In genomic region chr1:23906731-23907130, GRCh38 we compare ENCODE assay signal across 30 cellular contexts. TPM values are rescaled to one million over a fixed set of nuclear protein-coding genes. Genes with fewer than 3 reads are reported as not detected.
"Had no signal": no experiment of that assay in that cellular context is flagged by ENCODE, and none has a peak within 500 bp of the region (broad histone marks: within the 10 kb centered on the region; RNA-seq: fewer than 3 reads in every experiment).

No MANE protein-coding gene starts in this region.

- H3K27me3 ChIP-seq: vagina had no signal

- H3K36me3 Mint-ChIP-seq: activated naive CD8-positive, alpha-beta T cell treated with anti-CD3 and anti-CD28 coated beads for 36 hours; type B pancreatic cell had no signal

- H3K4me3 ChIP-seq: lower lobe of right lung, prostate gland, thoracic aorta, vagina had no signal

- ATAC-seq: activated T-helper 17 cell treated with anti-CD3 and anti-CD28 coated beads, Interleukin-2, amount 50 U/mL, for 72 hours; left lobe of liver; lower lobe of right lung; naive thymus-derived CD4-positive, alpha-beta T cell had no signal

- H3K27ac ChIP-seq: lower lobe of right lung, prostate gland, thoracic aorta, vagina, VCaP had no signal

- H3K4me3 Mint-ChIP-seq: activated CD4-positive, alpha-beta T cell treated with anti-CD3 and anti-CD28 coated beads, Interleukin-2, amount 10 ng/mL, durations not matched to agents 7 days and 5 days; activated naive CD8-positive, alpha-beta T cell treated with anti-CD3 and anti-CD28 coated beads for 36 hours; activated T-cell treated with anti-CD3 and anti-CD28 coated beads, Interleukin-2, amount 50 U/mL, for 24 hours; activated T-helper 17 cell treated with anti-CD3 and anti-CD28 coated beads, Interleukin-2, amount 50 U/mL, for 72 hours; naive thymus-derived CD4-positive, alpha-beta T cell; type B pancreatic cell had no signal

- H3K27ac Mint-ChIP-seq: activated CD4-positive, alpha-beta T cell treated with anti-CD3 and anti-CD28 coated beads, Interleukin-2, amount 10 ng/mL, durations not matched to agents 7 days and 5 days; activated naive CD8-positive, alpha-beta T cell treated with anti-CD3 and anti-CD28 coated beads for 36 hours; activated T-cell treated with anti-CD3 and anti-CD28 coated beads, Interleukin-2, amount 50 U/mL, for 24 hours; activated T-helper 17 cell treated with anti-CD3 and anti-CD28 coated beads, Interleukin-2, amount 50 U/mL, for 72 hours; type B pancreatic cell had no signal

- FAIRE-seq: astrocyte, kidney had no signal

- H3K9me3 Mint-ChIP-seq: activated CD4-positive, alpha-beta T cell treated with anti-CD3 and anti-CD28 coated beads, Interleukin-2, amount 10 ng/mL, durations not matched to agents 7 days and 5 days; activated naive CD8-positive, alpha-beta T cell treated with anti-CD3 and anti-CD28 coated beads for 36 hours; activated T-cell treated with anti-CD3 and anti-CD28 coated beads, Interleukin-2, amount 50 U/mL, for 24 hours; activated T-helper 17 cell treated with anti-CD3 and anti-CD28 coated beads, Interleukin-2, amount 50 U/mL, for 72 hours; naive thymus-derived CD4-positive, alpha-beta T cell; type B pancreatic cell had no signal

- H3K9me3 ChIP-seq: lower lobe of right lung, prostate gland, thoracic aorta, vagina had no signal

- H3K36me3 ChIP-seq: lower lobe of right lung, prostate gland, thoracic aorta, vagina had no signal

- DNase-seq: activated CD4-positive, alpha-beta T cell treated with anti-CD3 and anti-CD28 coated beads, Interleukin-2, amount 10 ng/mL, durations not matched to agents 7 days and 5 days; activated CD4-positive, CD25-positive, alpha-beta regulatory T cell treated with anti-CD3 and anti-CD28 coated beads, Interleukin-2, amount 50 U/mL, for 72 hours; activated CD8-positive, alpha-beta memory T cell treated with anti-CD3 and anti-CD28 coated beads for 24 hours; activated CD8-positive, alpha-beta memory T cell treated with anti-CD3 and anti-CD28 coated beads, Interleukin-2, amount 50 U/mL, for 4 hours; activated naive CD4-positive, alpha-beta T cell; activated naive CD8-positive, alpha-beta T cell treated with anti-CD3 and anti-CD28 coated beads for 36 hours; activated T-cell treated with anti-CD3 and anti-CD28 coated beads, Interleukin-2, amount 50 U/mL, for 24 hours; central memory CD4-positive, alpha-beta T cell; dermis blood vessel endothelial cell; effector CD8-positive, alpha-beta T cell; erythroblast; foreskin fibroblast; kidney; lower lobe of right lung; naive thymus-derived CD4-positive, alpha-beta T cell; stimulated activated CD4-positive, alpha-beta T cell treated with anti-CD3 and anti-CD28 coated beads, Interleukin-2, amount 100 ng/mL, for 48 hours; stimulated activated CD8-positive, alpha-beta memory T cell treated with anti-CD3 and anti-CD28 coated beads, Interleukin-4, amount 100 ng/mL, for 48 hours; stimulated activated naive CD4-positive, alpha-beta T cell treated with Interleukin-2 at 50 U/mL for 16 hours; T1000 had no signal

RNA-seq across cellular contexts. Expression of gene CNR2, which starts 6.4 kb away (rescaled TPM):
- total RNA-seq: astrocyte, dermis blood vessel endothelial cell, fibroblast of lung, left lobe of liver, lower lobe of right lung, mesenteric fat pad, osteocyte, prostate gland, vagina had no signal
- polyA plus RNA-seq: fibroblast of lung had no signal
